ENCODE assay signal across 8 cellular contexts in the genomic region with DNA sequence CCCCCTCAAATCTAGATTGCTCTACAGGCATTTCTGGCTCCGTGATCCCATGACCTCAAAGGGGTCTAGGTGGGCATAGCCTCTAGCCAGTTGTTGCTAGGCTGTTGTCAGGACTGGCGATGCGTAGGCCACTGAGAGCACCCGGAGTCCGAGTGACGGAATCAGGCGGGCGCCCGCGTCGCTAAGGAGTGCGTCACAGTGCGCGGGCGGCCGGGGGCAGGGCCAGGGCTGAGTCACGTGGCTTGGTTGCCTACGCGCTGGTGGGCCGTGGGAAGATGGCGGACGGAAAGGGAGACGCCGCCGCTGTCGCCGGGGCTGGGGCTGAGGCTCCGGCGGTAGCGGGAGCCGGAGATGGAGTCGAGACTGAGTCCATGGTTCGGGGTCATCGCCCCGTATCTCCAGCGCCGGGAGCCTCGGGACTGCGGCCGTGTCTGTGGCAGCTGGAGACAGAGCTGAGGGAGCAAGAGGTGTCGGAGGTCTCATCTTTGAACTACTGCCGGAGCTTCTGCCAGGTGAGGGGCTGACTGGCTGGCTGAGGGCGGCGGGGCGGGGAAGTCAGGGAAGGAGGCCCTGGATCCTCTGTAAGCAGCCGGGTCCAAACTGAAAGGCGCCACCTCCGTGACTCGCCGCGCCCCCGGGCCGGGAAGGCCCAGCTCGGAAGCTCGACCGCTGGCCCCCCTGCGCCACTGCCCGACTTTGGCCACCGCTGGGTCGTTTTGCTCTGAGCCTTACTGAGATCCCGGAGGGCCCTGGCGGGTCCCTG. TPM values are rescaled to one million over a fixed set of nuclear protein-coding genes. Genes with fewer than 3 reads are reported as not detected.
DNase-seq lines count a peak whose midpoint lies in the region; ATAC-seq and TF ChIP-seq lines count a peak whose summit lies in the region.

A gene with protein sequence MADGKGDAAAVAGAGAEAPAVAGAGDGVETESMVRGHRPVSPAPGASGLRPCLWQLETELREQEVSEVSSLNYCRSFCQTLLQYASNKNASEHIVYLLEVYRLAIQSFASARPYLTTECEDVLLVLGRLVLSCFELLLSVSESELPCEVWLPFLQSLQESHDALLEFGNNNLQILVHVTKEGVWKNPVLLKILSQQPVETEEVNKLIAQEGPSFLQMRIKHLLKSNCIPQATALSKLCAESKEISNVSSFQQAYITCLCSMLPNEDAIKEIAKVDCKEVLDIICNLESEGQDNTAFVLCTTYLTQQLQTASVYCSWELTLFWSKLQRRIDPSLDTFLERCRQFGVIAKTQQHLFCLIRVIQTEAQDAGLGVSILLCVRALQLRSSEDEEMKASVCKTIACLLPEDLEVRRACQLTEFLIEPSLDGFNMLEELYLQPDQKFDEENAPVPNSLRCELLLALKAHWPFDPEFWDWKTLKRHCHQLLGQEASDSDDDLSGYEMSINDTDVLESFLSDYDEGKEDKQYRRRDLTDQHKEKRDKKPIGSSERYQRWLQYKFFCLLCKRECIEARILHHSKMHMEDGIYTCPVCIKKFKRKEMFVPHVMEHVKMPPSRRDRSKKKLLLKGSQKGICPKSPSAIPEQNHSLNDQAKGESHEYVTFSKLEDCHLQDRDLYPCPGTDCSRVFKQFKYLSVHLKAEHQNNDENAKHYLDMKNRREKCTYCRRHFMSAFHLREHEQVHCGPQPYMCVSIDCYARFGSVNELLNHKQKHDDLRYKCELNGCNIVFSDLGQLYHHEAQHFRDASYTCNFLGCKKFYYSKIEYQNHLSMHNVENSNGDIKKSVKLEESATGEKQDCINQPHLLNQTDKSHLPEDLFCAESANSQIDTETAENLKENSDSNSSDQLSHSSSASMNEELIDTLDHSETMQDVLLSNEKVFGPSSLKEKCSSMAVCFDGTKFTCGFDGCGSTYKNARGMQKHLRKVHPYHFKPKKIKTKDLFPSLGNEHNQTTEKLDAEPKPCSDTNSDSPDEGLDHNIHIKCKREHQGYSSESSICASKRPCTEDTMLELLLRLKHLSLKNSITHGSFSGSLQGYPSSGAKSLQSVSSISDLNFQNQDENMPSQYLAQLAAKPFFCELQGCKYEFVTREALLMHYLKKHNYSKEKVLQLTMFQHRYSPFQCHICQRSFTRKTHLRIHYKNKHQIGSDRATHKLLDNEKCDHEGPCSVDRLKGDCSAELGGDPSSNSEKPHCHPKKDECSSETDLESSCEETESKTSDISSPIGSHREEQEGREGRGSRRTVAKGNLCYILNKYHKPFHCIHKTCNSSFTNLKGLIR (N-terminal part only) (plus strand): TSS at position 263 of the 763 bp plus-strand sequence. CDS start 13 bp downstream, at position 276.

- H3K27ac ChIP-seq in RWPE2 (ENCODE audit: poor library complexity, severe bottlenecking) = peak within 1 kb of the TSS; percentile 59

- peak within 1 kb of the TSS; percentile 85 for H3K9ac ChIP-seq in Loucy (ENCODE audit: low read depth, low read length, poor library complexity, severe bottlenecking)

- no peaks in the 10 kb centered on the region for H3K27me3 Mint-ChIP-seq in activated T-helper 17 cell treated with anti-CD3 and anti-CD28 coated beads, Interleukin-2, amount 50 U/mL, for 72 hours
- H3K27me3 Mint-ChIP-seq in natural killer cell (ENCODE audit: low read depth in 2 of 2) = no peaks in the 10 kb centered on the region

- H4K20me1 ChIP-seq in Loucy (ENCODE audit: insufficient read depth, low read length, poor library complexity, severe bottlenecking) = peaks cover 50% of the 10 kb centered on the region

- DNase-seq in Daoy (ENCODE audit: low read depth) = peak; percentile 98
- peak; percentile 95 for DNase-seq in H4 (ENCODE audit: low spot score)
- DNase-seq in RWPE2 (ENCODE audit: low spot score) = peak; percentile 92
- peak; percentile 92 for DNase-seq in fibroblast of peridontal ligament (ENCODE audit: extremely low read depth)
- peak; percentile 97 for DNase-seq in natural killer cell
- peak; percentile 87 to 95 (median 92) for DNase-seq in stimulated activated naive CD4-positive, alpha-beta T cell (lab: John Stamatoyannopoulos, UW)

- peaks cover 14% of the 10 kb centered on the region for H3K4me1 Mint-ChIP-seq in activated T-helper 17 cell treated with anti-CD3 and anti-CD28 coated beads, Interleukin-2, amount 50 U/mL, for 72 hours
- H3K4me1 Mint-ChIP-seq in natural killer cell = peaks cover 7 to 18% of the 10 kb centered on the region in 2 donors

- no peaks in the 10 kb centered on the region for H3K36me3 Mint-ChIP-seq in activated T-helper 17 cell treated with anti-CD3 and anti-CD28 coated beads, Interleukin-2, amount 50 U/mL, for 72 hours (ENCODE audit: low read depth)
- no peaks in the 10 kb centered on the region for H3K36me3 Mint-ChIP-seq in natural killer cell

- H3K27me3 ChIP-seq in Loucy (ENCODE audit: insufficient read depth, low read length, poor library complexity, severe bottlenecking) (no peaks in the 10 kb centered on the region), RWPE2 (ENCODE audit: insufficient read depth, poor library complexity, severe bottlenecking) (no peaks in the 10 kb centered on the region)

- H3K4me1 ChIP-seq in Loucy (ENCODE audit: insufficient read depth, low read length, poor library complexity, severe bottlenecking) (peaks cover 27% of the 10 kb centered on the region), RWPE2 (ENCODE audit: insufficient read depth, poor library complexity, severe bottlenecking) (peaks cover 19% of the 10 kb centered on the region)

- no peaks in the 10 kb centered on the region for H3F3A ChIP-seq in Loucy (ENCODE audit: low read depth)

- no peaks in the 10 kb centered on the region for H3K9me3 Mint-ChIP-seq in activated T-helper 17 cell treated with anti-CD3 and anti-CD28 coated beads, Interleukin-2, amount 50 U/mL, for 72 hours
- H3K9me3 Mint-ChIP-seq in natural killer cell = no peaks in the 10 kb centered on the region

- H3K36me3 ChIP-seq in Loucy (ENCODE audit: insufficient read depth, low read length) (no peaks in the 10 kb centered on the region), RWPE2 (ENCODE audit: low read depth) (peaks cover 7% of the 10 kb centered on the region; the same call in 1 of the 2 replicates)

- peak within 1 kb of the TSS; percentile 95 for H3K4me2 ChIP-seq in Loucy (ENCODE audit: low read depth, low read length, poor library complexity, severe bottlenecking)

- TF ChIP-seq CTCF in Loucy (conservative IDR thresholded peaks at IDR 0.05; ENCODE audit: low read length) (no peak), RWPE2 (IDR thresholded peaks at IDR 0.05; ENCODE audit: poor library complexity, severe bottlenecking) (no peak), natural killer cell (IDR thresholded peaks at IDR 0.05) (no peak)

- intact Hi-C loops in natural killer cell (cut with micrococcal nuclease) = loop anchor here (1.0 to 5.0 kb wide), 2 partner anchors 96 to 224 kb away; a partner anchor contains a TSS

- H3K79me2 ChIP-seq in Loucy (ENCODE audit: insufficient read depth, low read length) = peaks cover 52% of the 10 kb centered on the region

- H3K9me2 ChIP-seq in Loucy (replicated peaks; ENCODE audit: low read depth, low read length) = no peaks in the 10 kb centered on the region

- no peak within 1 kb of the TSS for H3K27ac Mint-ChIP-seq in activated T-helper 17 cell treated with anti-CD3 and anti-CD28 coated beads, Interleukin-2, amount 50 U/mL, for 72 hours
- H3K27ac Mint-ChIP-seq in natural killer cell = no peak within 1 kb of the TSS

- peak within 1 kb of the TSS; percentile 95 for H2AFZ ChIP-seq in Loucy (ENCODE audit: low read length)

- H3K4me3 ChIP-seq in Loucy (ENCODE audit: low read length, poor library complexity, severe bottlenecking) (peak within 1 kb of the TSS; percentile 90), RWPE2 (ENCODE audit: severe bottlenecking) (peak within 1 kb of the TSS; percentile 87)

- no peak within 1 kb of the TSS for H3K4me3 Mint-ChIP-seq in activated T-helper 17 cell treated with anti-CD3 and anti-CD28 coated beads, Interleukin-2, amount 50 U/mL, for 72 hours
- H3K4me3 Mint-ChIP-seq in natural killer cell = no peak within 1 kb of the TSS

- no peaks in the 10 kb centered on the region for H3K9me3 ChIP-seq in Loucy (ENCODE audit: insufficient read depth, low read depth, low read length)
- no peaks in the 10 kb centered on the region for H3K9me3 ChIP-seq in RWPE2 (ENCODE audit: severe bottlenecking)

- ATAC-seq in RWPE2 (ENCODE audit: low read depth) (peak; percentile 87), natural killer cell (peak; percentile 94 to 99 (median 96))
- ATAC-seq in activated T-helper 17 cell treated with anti-CD3 and anti-CD28 coated beads, Interleukin-2, amount 50 U/mL, for 72 hours (replicated peaks) = peak; percentile 89

RNA-seq across cellular contexts. Expression of the gene that starts here (rescaled TPM):
- 10.0 and 15.8 TPM in 2 replicates for total RNA-seq in Daoy (2014; rRNA removed; shearing (Covaris generic))
- 10.0 and 12.7 TPM in 2 replicates for total RNA-seq in H4 (2014; rRNA removed; shearing (Covaris generic))
- 10 to 100 TPM; 16.5 to 50.9 TPM for total RNA-seq in activated T-helper 17 cell treated with anti-CD3 and anti-CD28 coated beads, Interleukin-2, amount 50 U/mL, for 72 hours
- 10 to 100 TPM; 25.6 to 29.7 (median 26.7) TPM for total RNA-seq in natural killer cell

Comparison
In these comparisons a context has a peak if more than half of its experiments do, and no peak if none do; other contexts are left out.
1. Peak in every context shown above with its lines: DNase-seq, ATAC-seq, H3K4me3 ChIP-seq and H3K27ac ChIP-seq.